ENCODE assay signal across 16 cellular contexts in genomic region chr1:162899422-162900168, GRCh38. TPM values are rescaled to one million over a fixed set of nuclear protein-coding genes. Genes with fewer than 3 reads are reported as not detected.
A peak's percentile ranks its signal among the peaks of the same experiment; 100 is the strongest.
DNase-seq lines count a peak whose midpoint lies in the region; ATAC-seq and TF ChIP-seq lines count a peak whose summit lies in the region.
"Had no signal": no experiment of that assay in that cellular context is flagged by ENCODE, and none has a peak within 500 bp of the region (broad histone marks: within the 10 kb centered on the region; RNA-seq: fewer than 3 reads in every experiment).

No MANE protein-coding gene starts in this region.

- H3K4me1 ChIP-seq in tibial artery: peaks cover 0 to 13% (median under 1%) of the 10 kb centered on the region in 4 donors

- no peaks in the 10 kb centered on the region for H3K27me3 ChIP-seq in tibial artery

- H3K36me3 ChIP-seq in tibial artery: no peaks in the 10 kb centered on the region

- TF ChIP-seq CTCF in tibial artery (IDR thresholded peaks at IDR 0.05): no peak

- H3K27ac ChIP-seq in tibial artery: peak overlapping the region; percentile 8 to 19
- H3K27ac ChIP-seq: 22Rv1 had no signal

- intact Hi-C loops in Right ventricle myocardium superior (cut with DNase I) (no loop called here), tibial artery (cut with DNase I; ENCODE audit: low total_unique reads) (no loop called here)

- DNase-seq in NCI-H2107 treated with DMSO at 0.1 percent for 48 hours (lab: John Stamatoyannopoulos, UW; ENCODE audit: unreplicated experiment) (peak; percentile 61), NCI-H2107 (lab: John Stamatoyannopoulos, UW) (no peak), Right ventricle myocardium superior (no peak), tibial artery (no peak), HuH-7 (ENCODE audit: low spot score) (no peak)
- DNase-seq: NCI-H146; nucleus accumbens; stimulated activated naive CD4-positive, alpha-beta T cell treated with Interleukin-2 at 50 U/mL for 16 hours; T1000 had no signal

- no peak overlapping the region for H3K4me3 ChIP-seq in tibial artery

- H3K9me3 ChIP-seq in tibial artery: no peaks in the 10 kb centered on the region

- ATAC-seq in SK-N-SH treated with all-trans-retinoic acid at 6 μM for 48 hours (peak; percentile 87), Right ventricle myocardium superior (ENCODE audit: poor library complexity) (peak; percentile 88), GM18870 (IDR thresholded peaks at IDR 0.05; ENCODE audit: unreplicated experiment) (no peak), HG02798 (IDR thresholded peaks at IDR 0.05; ENCODE audit: poor library complexity, unreplicated experiment) (no peak)
- ATAC-seq: left lobe of liver had no signal

TF ChIP-seq in SK-N-SH treated with all-trans-retinoic acid at 6 μM for 48 hours, 23 proteins besides CTCF, POLR2A, EP300 and RAD21:
- TF ChIP-seq ZNF565 (CRISPR knock-in tag; conservative IDR thresholded peaks at IDR 0.05; ENCODE audit: low read depth) (no peak), ISL1 (CRISPR knock-in tag; IDR thresholded peaks at IDR 0.05) (peak; percentile 39; the same call in 1 of the 2 replicates)

RNA-seq across cellular contexts. Expression of gene CCDC190, which starts 38.6 kb away (rescaled TPM):
- 0.27 TPM for total RNA-seq in Right ventricle myocardium superior
- total RNA-seq: activated CD8-positive, alpha-beta memory T cell treated with anti-CD3 and anti-CD28 coated beads for 36 hours; epithelial cell of proximal tubule; left lobe of liver had no signal

Comparison
In these comparisons a context has a peak if more than half of its experiments do, and no peak if none do; other contexts are left out.
1. ATAC-seq: peak in SK-N-SH treated with all-trans-retinoic acid at 6 μM for 48 hours (single experiment) and Right ventricle myocardium superior (single experiment); none in GM18870 (single experiment) and HG02798 (single experiment).